13 cellular contexts compared by ENCODE assay signal in the genomic region with DNA sequence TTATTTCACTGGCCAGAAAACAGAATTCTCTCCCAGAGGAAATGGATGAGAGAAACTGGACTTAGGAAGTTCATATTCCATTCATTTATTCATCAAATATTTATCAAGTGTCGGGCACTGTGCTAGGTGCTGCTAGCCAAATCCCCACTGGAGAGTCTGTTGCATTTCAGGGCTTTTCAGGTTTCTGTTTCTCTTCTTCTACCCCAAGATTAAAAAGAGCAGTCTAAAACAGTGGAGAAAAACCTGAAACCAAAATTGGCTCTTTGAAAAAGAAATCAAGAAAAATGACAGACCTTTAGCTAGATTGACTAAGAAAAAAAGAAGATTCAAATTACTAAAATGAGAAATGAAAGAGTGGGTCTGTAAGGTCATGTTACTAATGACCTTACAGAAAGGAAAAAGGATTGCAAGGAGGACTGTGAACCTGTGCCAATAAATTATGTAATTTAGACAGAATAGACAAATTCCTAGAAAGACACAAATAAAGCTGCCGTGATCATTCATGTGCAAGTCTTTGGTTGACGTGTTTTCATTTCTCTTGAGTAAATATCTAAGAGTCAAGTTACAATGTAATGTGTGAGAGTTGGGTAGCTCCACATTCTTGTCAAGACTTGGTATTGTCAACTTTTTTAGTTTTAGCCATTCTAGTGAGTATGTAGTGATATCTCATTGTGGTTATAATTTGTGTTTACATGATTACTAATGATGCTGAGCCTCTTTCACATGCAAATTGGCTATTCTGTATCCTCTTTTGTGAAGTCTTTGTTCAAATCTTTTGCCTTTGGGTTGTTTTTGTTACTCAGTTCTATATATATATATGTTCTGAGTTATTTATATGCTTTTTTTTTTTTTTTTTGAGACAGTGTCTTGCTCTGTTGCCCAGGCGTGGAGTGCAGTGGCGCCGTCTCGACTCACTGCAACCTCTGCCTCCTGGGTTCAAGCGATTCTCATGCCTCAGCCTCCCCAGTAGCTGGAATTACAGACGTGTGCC. TPM values are rescaled to one million over a fixed set of nuclear protein-coding genes. Genes with fewer than 3 reads are reported as not detected.
DNase-seq lines count a peak whose midpoint lies in the region; ATAC-seq, FAIRE-seq and TF ChIP-seq lines count a peak whose summit lies in the region.
"Had no signal": no experiment of that assay in that cellular context is flagged by ENCODE, and none has a peak within 500 bp of the region (broad histone marks: within the 10 kb centered on the region; RNA-seq: fewer than 3 reads in every experiment).

No MANE protein-coding gene starts in this region.

- peaks cover 22 to 34% of the 10 kb centered on the region in 2 donors for H3K36me3 Mint-ChIP-seq in CD14-positive monocyte

- intact Hi-C loops in CD14-positive monocyte (cut with micrococcal nuclease): no loop called here

- ATAC-seq in GM21515 (IDR thresholded peaks at IDR 0.05; ENCODE audit: unreplicated experiment): peak; percentile 58
- peak; percentile 45 for ATAC-seq in HG03378 (IDR thresholded peaks at IDR 0.05; ENCODE audit: unreplicated experiment)
- ATAC-seq: stimulated activated naive CD8-positive, alpha-beta T cell treated with anti-CD3 and anti-CD28 coated beads, Interleukin-15, Interleukin-2, amounts not matched to agents 100 U/mL and 50 U/mL, for 24 hours had no signal

- TF ChIP-seq CTCF in GM13977 (IDR thresholded peaks at IDR 0.05; ENCODE audit: extremely low read depth, insufficient read depth, missing control alignments): no peak
- no peak for TF ChIP-seq CTCF in CD14-positive monocyte (IDR thresholded peaks at IDR 0.05)

- no peak for TF ChIP-seq POLR2A in GM12892 (IDR thresholded peaks at IDR 0.05; ENCODE audit: low read depth, low read length)

- H3K9me3 Mint-ChIP-seq in CD14-positive monocyte: no peaks in the 10 kb centered on the region

- H3K4me3 Mint-ChIP-seq in CD14-positive monocyte: no peak overlapping the region
- H3K4me3 Mint-ChIP-seq: brain had no signal

- H3K27ac Mint-ChIP-seq in CD14-positive monocyte: peak overlapping the region in 2 of 7 donors; percentile 7 to 10

- peaks cover 0 to 2% (median 0%) of the 10 kb centered on the region in 3 donors for H3K27me3 Mint-ChIP-seq in CD14-positive monocyte (ENCODE audit: low read depth in 3 of 3)
- H3K27me3 Mint-ChIP-seq: brain had no signal

- H3K4me1 Mint-ChIP-seq in CD14-positive monocyte: peaks cover 51% of the 10 kb centered on the region

- FAIRE-seq in GM12892 (lab: Jason Lieb, UNC): peak; percentile 53
- FAIRE-seq: keratinocyte had no signal

- in situ Hi-C loops in GM13977 (cut with MboI; ENCODE audit: low pct_unique_long_range_greater_than_20kb, low sequenced_read_pairs, unreplicated experiment): no loop called here

- no peak for DNase-seq in GM12892 (ENCODE audit: insufficient read length)
- DNase-seq in fibroblast of peridontal ligament (ENCODE audit: extremely low read depth): peak; percentile 70
- DNase-seq in NCI-H2227 treated with DMSO at 0.1 percent for 48 hours (lab: John Stamatoyannopoulos, UW): no peak
- no peak for DNase-seq in EL
- no peak for DNase-seq in GM13977 (ENCODE audit: low spot score)
- DNase-seq in CD14-positive monocyte (ENCODE audit: low spot score): no peak
- DNase-seq: activated CD8-positive, alpha-beta memory T cell treated with anti-CD3 and anti-CD28 coated beads, Interleukin-2, amount 50 U/mL, for 4 hours; NCI-H1417 treated with DMSO at 0.1 percent for 48 hours; stimulated activated naive CD8-positive, alpha-beta T cell treated with anti-CD3 and anti-CD28 coated beads, Interleukin-15, Interleukin-2, amounts not matched to agents 100 U/mL and 50 U/mL, for 24 hours had no signal

RNA-seq across cellular contexts. Expression of gene SNX30, which starts 23.7 kb away (rescaled TPM):
- polyA plus RNA-seq in GM12892 (2012; ENCODE audit: missing spikeins): 3.1 TPM
- polyA plus RNA-seq in CD14-positive monocyte: 10 to 100 TPM; 10.3 to 10.4 TPM

RNA-seq across cellular contexts. Expression of gene INIP, which starts 56.4 kb away (rescaled TPM):
- polyA plus RNA-seq in GM12892 (2012; ENCODE audit: missing spikeins): 21.3 TPM
- 10 to 100 TPM; 49.0 to 53.0 TPM for polyA plus RNA-seq in CD14-positive monocyte
